Comparison of ENCODE assay signal across 8 cellular contexts in the genomic region with DNA sequence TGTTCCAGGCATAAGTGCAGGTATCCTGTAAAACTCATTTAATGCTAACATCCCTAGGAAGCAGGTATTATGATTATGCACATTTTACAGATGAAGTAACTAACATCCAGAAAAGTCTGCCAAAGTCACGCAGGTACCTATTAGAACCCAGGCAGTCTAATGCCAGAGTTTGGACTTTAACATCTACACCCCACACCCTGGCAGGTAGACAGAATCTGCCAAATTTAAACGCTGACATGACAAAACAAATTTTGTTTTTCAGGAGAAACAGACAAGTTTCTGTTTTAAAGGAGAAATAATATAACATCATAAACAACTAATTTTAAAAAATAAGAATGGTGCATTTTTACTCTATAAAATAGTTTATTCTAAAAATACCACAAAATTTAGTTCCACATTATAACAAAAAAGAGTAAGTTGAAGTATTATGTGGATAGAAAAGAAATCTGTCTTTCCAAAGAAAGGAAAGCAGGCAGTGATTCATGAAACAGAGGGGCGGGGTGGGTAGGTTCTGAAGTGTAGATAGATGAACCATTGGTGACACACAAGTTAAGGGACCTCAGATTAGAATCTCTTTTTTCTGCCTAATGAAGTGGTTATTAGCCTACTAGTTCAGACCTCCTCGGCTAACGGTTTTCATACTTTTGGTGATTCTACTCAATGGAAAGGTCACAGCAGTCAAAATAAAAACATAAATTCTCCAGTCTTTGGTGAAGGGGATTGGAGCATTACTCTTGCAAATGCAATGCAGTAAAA. TPM values are rescaled to one million over a fixed set of nuclear protein-coding genes. Genes with fewer than 3 reads are reported as not detected.
DNase-seq lines count a peak whose midpoint lies in the region; ATAC-seq and TF ChIP-seq lines count a peak whose summit lies in the region.

No MANE protein-coding gene starts in this region.

- DNase-seq in DMS53 (lab: John Stamatoyannopoulos, UW) (peak; percentile 31), DMS53 treated with DMSO at 0.1 percent for 48 hours (lab: John Stamatoyannopoulos, UW; ENCODE audit: unreplicated experiment) (no peak), NAMALWA (ENCODE audit: low spot score) (peak; percentile 29), nephron progenitor cell (no peak), NCI-H1436 (lab: John Stamatoyannopoulos, UW) (no peak), iPS-NIHi11 (ENCODE audit: low spot score) (no peak), Right ventricle myocardium superior (no peak)

- H3K4me1 Mint-ChIP-seq in brain = peaks cover 57% of the 10 kb centered on the region
- H3K4me1 Mint-ChIP-seq in nephron progenitor cell = peaks cover 63% of the 10 kb centered on the region

- no peak for ATAC-seq in Right ventricle myocardium superior (ENCODE audit: poor library complexity)

- H3K36me3 Mint-ChIP-seq in brain (no peaks in the 10 kb centered on the region), nephron progenitor cell (ENCODE audit: low read depth) (peaks cover 41% of the 10 kb centered on the region)

- intact Hi-C loops in Right ventricle myocardium superior (cut with DNase I) = no loop called here

- no peaks in the 10 kb centered on the region for H3K9me3 Mint-ChIP-seq in brain
- no peaks in the 10 kb centered on the region for H3K9me3 Mint-ChIP-seq in nephron progenitor cell

- H3K27me3 Mint-ChIP-seq in brain (peaks cover 7% of the 10 kb centered on the region), nephron progenitor cell (ENCODE audit: low read depth, poor library complexity) (no peaks in the 10 kb centered on the region)

- H3K27ac Mint-ChIP-seq in brain = peak overlapping the region in 4 of 5 experiments; percentile 44 to 73 (median 56)
- H3K27ac Mint-ChIP-seq in nephron progenitor cell = no peak overlapping the region

- peak overlapping the region; percentile 91 to 98 (median 92) for H3K4me3 Mint-ChIP-seq in brain
- H3K4me3 Mint-ChIP-seq in nephron progenitor cell = peak overlapping the region; percentile 92

- TF ChIP-seq CTCF in brain (conservative IDR thresholded peaks at IDR 0.05) (no peak), nephron progenitor cell (IDR thresholded peaks at IDR 0.05) (no peak)

RNA-seq across cellular contexts. Expression of a gene that starts 1.7 kb away (rescaled TPM):
- polyA plus RNA-seq in brain (ENCODE audit: insufficient read depth, low read depth, low replicate concordance) = 3.2 TPM
- total RNA-seq in Right ventricle myocardium superior = 0.40 TPM

RNA-seq across cellular contexts. Expression of a gene that starts 56.3 kb away (rescaled TPM):
- polyA plus RNA-seq in brain (ENCODE audit: insufficient read depth, low read depth, low replicate concordance) = 2.1 TPM
- total RNA-seq in Right ventricle myocardium superior = 8.0 TPM

Comparison
In these comparisons a context has a peak if more than half of its experiments do, and no peak if none do; other contexts are left out.
1. DNase-seq: peak in DMS53 (single experiment) and NAMALWA (single experiment); none in DMS53 treated with DMSO at 0.1 percent for 48 hours (single experiment), nephron progenitor cell (single experiment), NCI-H1436 (single experiment), iPS-NIHi11 (single experiment) and Right ventricle myocardium superior (single experiment).